In the genomic region with DNA sequence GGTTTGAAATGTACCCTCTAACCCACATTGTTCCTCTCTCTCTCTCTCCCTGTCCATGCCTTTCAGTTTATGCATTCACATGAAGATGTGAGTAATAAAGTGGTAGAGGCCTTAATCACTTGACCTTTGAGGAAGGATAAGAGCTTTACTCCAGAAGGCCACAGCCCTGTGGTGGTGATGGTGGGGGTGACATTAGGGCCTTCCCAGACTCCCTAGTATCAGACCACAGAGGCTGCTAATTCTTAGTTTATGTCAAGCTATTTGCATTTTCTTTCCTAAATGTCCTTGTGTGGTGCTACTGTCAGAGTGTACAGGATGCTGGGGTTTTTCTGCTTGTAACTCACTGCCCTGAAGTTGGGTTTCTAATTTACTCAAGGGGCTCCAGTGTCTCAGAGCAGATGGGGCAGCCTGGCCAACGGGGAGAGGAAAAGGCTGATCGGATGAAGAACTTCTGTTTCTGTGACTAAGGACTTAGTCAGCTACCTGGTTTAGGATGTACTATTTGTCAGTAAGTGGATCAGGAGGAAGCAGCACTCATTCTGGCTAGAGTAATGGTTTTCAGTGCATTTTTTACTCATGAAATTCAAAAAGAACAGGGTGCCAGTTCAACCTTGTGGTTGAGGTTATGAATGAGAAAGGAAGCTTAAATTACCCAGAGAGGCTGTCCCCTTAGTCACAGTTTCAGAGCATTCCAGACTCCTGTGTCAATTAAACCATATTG, we compare ENCODE assay signal across 8 cellular contexts.
DNase-seq lines count a peak whose midpoint lies in the region; ATAC-seq and TF ChIP-seq lines count a peak whose summit lies in the region.

No MANE protein-coding gene starts in this region.

- in situ Hi-C loops in astrocyte of the spinal cord (cut with HindIII; ENCODE audit: low sequenced_read_pairs): no loop called here

- no peaks in the 10 kb centered on the region for H3K27me3 ChIP-seq in MG63

- no peak for TF ChIP-seq CTCF in astrocyte of the spinal cord (IDR thresholded peaks at IDR 0.05; ENCODE audit: low read depth, low read length)

- no peaks in the 10 kb centered on the region for H3K36me3 ChIP-seq in MG63

- no peaks in the 10 kb centered on the region for H3K9me3 ChIP-seq in MG63

- DNase-seq in GM03348 (ENCODE audit: low spot score) (peak; percentile 43), MG63 (peak; percentile 79), astrocyte of the spinal cord (ENCODE audit: low read depth, low spot score) (peak; percentile 95), NCI-H1436 treated with DMSO at 0.1 percent for 48 hours (lab: John Stamatoyannopoulos, UW) (no peak), NCI-H2081 (lab: John Stamatoyannopoulos, UW) (no peak), NCI-H1930 (lab: John Stamatoyannopoulos, UW) (no peak)
- DNase-seq in stimulated activated CD4-positive, alpha-beta T cell treated with anti-CD3 and anti-CD28 coated beads, TNF-alpha, amount 100 ng/mL, for 4 hours (ENCODE audit: low read depth in 3 of 3): peak in 2 of 3 experiments; percentile 5 to 8

- H3K4me3 ChIP-seq in MG63 (no peak overlapping the region), astrocyte of the spinal cord (ENCODE audit: low read depth, low read length) (no peak overlapping the region)

- ATAC-seq in GM21825 (IDR thresholded peaks at IDR 0.05; ENCODE audit: unreplicated experiment): peak; percentile 80

Comparison
In these comparisons a context has a peak if more than half of its experiments do, and no peak if none do; other contexts are left out.
1. DNase-seq: peak in GM03348 (single experiment), MG63 (single experiment), astrocyte of the spinal cord (single experiment) and stimulated activated CD4-positive, alpha-beta T cell treated with anti-CD3 and anti-CD28 coated beads, TNF-alpha, amount 100 ng/mL, for 4 hours (2 of 3); none in NCI-H1436 treated with DMSO at 0.1 percent for 48 hours (single experiment), NCI-H2081 (0 of 2) and NCI-H1930 (0 of 2).